In the genomic region with DNA sequence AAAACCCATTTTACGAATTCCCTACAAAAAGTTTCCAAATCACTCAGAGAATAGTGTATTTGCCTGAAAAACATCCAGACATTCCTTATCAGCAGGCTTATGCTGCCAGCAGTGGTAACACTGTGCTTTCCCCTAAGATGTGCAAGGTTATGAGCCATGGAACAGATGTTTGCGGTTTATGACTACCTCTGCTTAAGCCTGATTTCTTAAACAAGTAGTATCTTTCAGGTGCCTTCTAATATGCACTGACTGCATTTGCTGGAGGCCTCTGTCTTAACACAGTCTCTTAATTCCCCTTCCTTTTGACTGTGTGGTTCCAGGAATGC, we compare ENCODE assay signal across 11 cellular contexts. TPM values are rescaled to one million over a fixed set of nuclear protein-coding genes. Genes with fewer than 3 reads are reported as not detected.
DNase-seq lines count a peak whose midpoint lies in the region; ATAC-seq and TF ChIP-seq lines count a peak whose summit lies in the region.
"Had no signal": no experiment of that assay in that cellular context is flagged by ENCODE, and none has a peak within 500 bp of the region (broad histone marks: within the 10 kb centered on the region; RNA-seq: fewer than 3 reads in every experiment).

No MANE protein-coding gene starts in this region.

- no peak overlapping the region for H3K4me3 Mint-ChIP-seq in CD8-positive, alpha-beta T cell
- no peak overlapping the region for H3K4me3 Mint-ChIP-seq in activated CD4-positive, alpha-beta memory T cell treated with anti-CD3 and anti-CD28 coated beads for 36 hours
- peak overlapping the region in 1 of 10 donors; percentile 16 for H3K4me3 Mint-ChIP-seq in naive thymus-derived CD8-positive, alpha-beta T cell

- peaks cover 38% of the 10 kb centered on the region for H3K4me1 ChIP-seq in CD8-positive, alpha-beta T cell (ENCODE audit: insufficient read depth, low read length)

- peaks cover 68% of the 10 kb centered on the region for H3K4me1 Mint-ChIP-seq in CD8-positive, alpha-beta T cell (ENCODE audit: low read depth)
- peaks cover 66% of the 10 kb centered on the region for H3K4me1 Mint-ChIP-seq in activated CD4-positive, alpha-beta memory T cell treated with anti-CD3 and anti-CD28 coated beads for 36 hours (ENCODE audit: low read depth)
- peaks cover 37 to 58% (median 47%) of the 10 kb centered on the region in 4 donors for H3K4me1 Mint-ChIP-seq in naive thymus-derived CD8-positive, alpha-beta T cell

- no peak for DNase-seq in CD8-positive, alpha-beta T cell
- no peak for DNase-seq in activated CD4-positive, alpha-beta memory T cell treated with anti-CD3 and anti-CD28 coated beads for 36 hours
- DNase-seq in naive thymus-derived CD8-positive, alpha-beta T cell, result no peak
- no peak for DNase-seq in RWPE1 (ENCODE audit: low spot score)
- no peak for DNase-seq in inferior parietal cortex (ENCODE audit: extremely low spot score)
- DNase-seq in T1000 (lab: John Stamatoyannopoulos, UW), result no peak
- no peak for DNase-seq in activated CD4-positive, alpha-beta T cell treated with anti-CD3 and anti-CD28 coated beads for 1 hour
- DNase-seq: Karpas-422; stimulated activated CD4-positive, alpha-beta T cell treated with anti-CD3 and anti-CD28 coated beads, Interleukin-4, amount 100 ng/mL, for 24 hours had no signal

- H3K27ac Mint-ChIP-seq in CD8-positive, alpha-beta T cell, result peak overlapping the region; percentile 93
- peak overlapping the region; percentile 77 for H3K27ac Mint-ChIP-seq in activated CD4-positive, alpha-beta memory T cell treated with anti-CD3 and anti-CD28 coated beads for 36 hours
- H3K27ac Mint-ChIP-seq in naive thymus-derived CD8-positive, alpha-beta T cell, result peak overlapping the region; percentile 75 to 95 (median 92)

- H3K27ac ChIP-seq in CD8-positive, alpha-beta T cell (ENCODE audit: low read depth, low read length), result peak overlapping the region; percentile 46
- H3K27ac ChIP-seq in RWPE1, result no peak overlapping the region

- H3K36me3 Mint-ChIP-seq in CD8-positive, alpha-beta T cell, result no peaks in the 10 kb centered on the region
- H3K36me3 Mint-ChIP-seq in activated CD4-positive, alpha-beta memory T cell treated with anti-CD3 and anti-CD28 coated beads for 36 hours, result no peaks in the 10 kb centered on the region
- peaks cover 0 to 3% (median 3%) of the 10 kb centered on the region in 3 donors for H3K36me3 Mint-ChIP-seq in naive thymus-derived CD8-positive, alpha-beta T cell

- no peak for TF ChIP-seq CTCF in CD8-positive, alpha-beta T cell (IDR thresholded peaks at IDR 0.05)
- no peak for TF ChIP-seq CTCF in RWPE1 (conservative IDR thresholded peaks at IDR 0.05; ENCODE audit: low read depth)

- H3K9me3 ChIP-seq in CD8-positive, alpha-beta T cell (ENCODE audit: low read length), result no peaks in the 10 kb centered on the region
- H3K9me3 ChIP-seq: SJSA1 had no signal

- POLR2A ChIA-PET in CD8-positive, alpha-beta T cell (lab: Charles Lee), result interaction anchor here (0.9 to 2.6 kb wide), 4 partner anchors 9 to 211 kb away, joined by 3 to 24 read pairs (median 8); no protein-coding TSS in a partner anchor
- POLR2A ChIA-PET in activated CD4-positive, alpha-beta memory T cell treated with anti-CD3 and anti-CD28 coated beads for 36 hours (lab: Charles Lee), result no interaction called here
- POLR2A ChIA-PET in naive thymus-derived CD8-positive, alpha-beta T cell (lab: Charles Lee), result interaction anchor here (0.9 to 1.7 kb wide), 3 partner anchors 11 to 47 kb away, joined by 3 to 26 read pairs (median 4); no protein-coding TSS in a partner anchor
- POLR2A ChIA-PET in RWPE1 (lab: Yijun Ruan, JAX; ENCODE audit: low non-redundant PET), result no interaction called here

- ATAC-seq in CD8-positive, alpha-beta T cell, result no peak
- ATAC-seq in GM21526 (IDR thresholded peaks at IDR 0.05; ENCODE audit: low FRiP score, unreplicated experiment), result peak; percentile 56
- no peak for ATAC-seq in naive thymus-derived CD8-positive, alpha-beta T cell

- no peaks in the 10 kb centered on the region for H3K36me3 ChIP-seq in CD8-positive, alpha-beta T cell (ENCODE audit: insufficient read depth, low read length)
- H3K36me3 ChIP-seq: SJSA1 had no signal

- no peaks in the 10 kb centered on the region for H3K27me3 ChIP-seq in CD8-positive, alpha-beta T cell (ENCODE audit: insufficient read depth, low read length)
- H3K27me3 ChIP-seq: SJSA1 had no signal

- intact Hi-C loops in CD8-positive, alpha-beta T cell (cut with DNase I, micrococcal nuclease), result loop anchor here in 1 of 2 experiments (1.0 kb wide), 2 partner anchors 8 to 16 kb away; no protein-coding TSS in a partner anchor
- intact Hi-C loops in activated CD4-positive, alpha-beta memory T cell treated with anti-CD3 and anti-CD28 coated beads for 36 hours (cut with micrococcal nuclease), result loop anchor here (1.0 to 2.0 kb wide), 2 partner anchors 14 to 30 kb away; no protein-coding TSS in a partner anchor

- CTCF ChIA-PET in CD8-positive, alpha-beta T cell (lab: Charles Lee), result interaction anchor here (1.1 to 2.0 kb wide), 5 partner anchors 11 to 80 kb away, joined by 3 to 6 read pairs (median 4); no protein-coding TSS in a partner anchor
- CTCF ChIA-PET in activated CD4-positive, alpha-beta memory T cell treated with anti-CD3 and anti-CD28 coated beads for 36 hours (lab: Charles Lee), result interaction anchor here (1.0 kb wide), 1 partner anchor 12 kb away, joined by 3 read pairs; no protein-coding TSS in a partner anchor
- CTCF ChIA-PET in RWPE1 (lab: Yijun Ruan, JAX), result interaction anchor here (0.9 kb wide), 1 partner anchor 216 kb away, joined by 3 read pairs; no protein-coding TSS in a partner anchor

- H3K27me3 Mint-ChIP-seq in CD8-positive, alpha-beta T cell (ENCODE audit: low read depth), result no peaks in the 10 kb centered on the region
- no peaks in the 10 kb centered on the region for H3K27me3 Mint-ChIP-seq in activated CD4-positive, alpha-beta memory T cell treated with anti-CD3 and anti-CD28 coated beads for 36 hours
- H3K27me3 Mint-ChIP-seq in naive thymus-derived CD8-positive, alpha-beta T cell, result no peaks in the 10 kb centered on the region

- no peak overlapping the region for H3K4me3 ChIP-seq in CD8-positive, alpha-beta T cell (ENCODE audit: low read depth, low read length)
- H3K4me3 ChIP-seq: SJSA1 had no signal

- H3K9me3 Mint-ChIP-seq in CD8-positive, alpha-beta T cell, result no peaks in the 10 kb centered on the region
- no peaks in the 10 kb centered on the region for H3K9me3 Mint-ChIP-seq in activated CD4-positive, alpha-beta memory T cell treated with anti-CD3 and anti-CD28 coated beads for 36 hours
- peaks cover 0 to 5% (median 0%) of the 10 kb centered on the region in 9 donors for H3K9me3 Mint-ChIP-seq in naive thymus-derived CD8-positive, alpha-beta T cell

RNA-seq across cellular contexts. Expression of gene CDC42EP3, which starts 54.8 kb away (rescaled TPM):
- total RNA-seq in CD8-positive, alpha-beta T cell, result 10 to 100 TPM; 27.4 to 28.1 TPM
- 10 to 100 TPM; 24.0 to 24.8 TPM for total RNA-seq in activated CD4-positive, alpha-beta memory T cell treated with anti-CD3 and anti-CD28 coated beads for 36 hours
- total RNA-seq in naive thymus-derived CD8-positive, alpha-beta T cell, result 10 to 100 TPM; 28.4 to 32.3 TPM
- 10 to 100 TPM; 47.9 to 68.5 (median 52.6) TPM for polyA plus RNA-seq in naive thymus-derived CD8-positive, alpha-beta T cell

Comparison
In these comparisons a context has a peak if more than half of its experiments do, and no peak if none do; other contexts are left out.
1. POLR2A ChIA-PET loops: an anchor here in CD8-positive, alpha-beta T cell (0.9 to 2.6 kb wide) and naive thymus-derived CD8-positive, alpha-beta T cell (0.9 to 1.7 kb wide); none called in activated CD4-positive, alpha-beta memory T cell treated with anti-CD3 and anti-CD28 coated beads for 36 hours and RWPE1.